ENCODE assay signal across 8 cellular contexts in the genomic region with DNA sequence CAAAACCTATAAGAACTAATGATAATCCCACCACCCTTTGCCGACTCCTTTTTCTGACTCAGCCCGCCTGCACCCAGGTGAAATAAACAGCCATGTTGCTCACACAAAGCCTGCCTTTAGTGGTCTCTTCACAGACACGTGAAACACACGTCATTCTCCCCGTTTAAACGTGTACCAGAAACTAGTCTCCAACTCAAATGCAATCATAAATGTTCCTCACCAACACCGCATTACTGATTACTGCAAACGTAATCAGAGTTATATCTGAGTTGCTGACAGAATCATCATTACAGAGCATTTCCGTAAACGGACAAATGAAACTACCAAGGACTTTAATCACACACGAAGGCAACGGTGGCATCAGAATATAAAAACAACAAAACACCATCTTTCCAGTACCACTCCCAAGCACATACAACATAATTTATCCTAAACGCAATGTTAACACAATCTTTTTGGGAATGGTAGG. TPM values are rescaled to one million over a fixed set of nuclear protein-coding genes. Genes with fewer than 3 reads are reported as not detected.
DNase-seq lines count a peak whose midpoint lies in the region; TF ChIP-seq lines count a peak whose summit lies in the region.

No MANE protein-coding gene starts in this region.

- CTCF ChIA-PET in PC-9 (lab: Charles Lee), result no interaction called here

- no peak overlapping the region for H2AFZ ChIP-seq in PC-9

- peaks cover 69% of the 10 kb centered on the region for H3K79me2 ChIP-seq in PC-9 (ENCODE audit: low read depth)

- POLR2A ChIA-PET in PC-9 (lab: Charles Lee; ENCODE audit: unreplicated experiment), result no interaction called here

- H3K27me3 ChIP-seq in PC-9 (ENCODE audit: insufficient read depth, low read depth) (no peaks in the 10 kb centered on the region), sigmoid colon (no peaks in the 10 kb centered on the region)

- WGBS in sigmoid colon, 2 donors, result 0% methylated on average over 13 of the region's 13 CpGs

- H3K9me2 ChIP-seq in PC-9 (ENCODE audit: insufficient read depth), result no peaks in the 10 kb centered on the region

- peaks cover 42% of the 10 kb centered on the region for H4K20me1 ChIP-seq in PC-9 (ENCODE audit: insufficient read depth)

- peak; percentile 61 for DNase-seq in SIG-M5 treated with dmso at 0.1 percent for 504 hours (lab: John Stamatoyannopoulos, UW; ENCODE audit: unreplicated experiment)
- DNase-seq in SIG-M5 (lab: John Stamatoyannopoulos, UW), result no peak
- DNase-seq in PC-9, result peak in 1 of 2 experiments; percentile 60
- peak; percentile 85 for DNase-seq in activated effector memory CD4-positive, alpha-beta T cell treated with anti-CD3 and anti-CD28 coated beads, Interleukin-2, amount 50 U/mL, for 16 hours
- DNase-seq in glomerular visceral epithelial cell (ENCODE audit: extremely low spot score), result peak; percentile 56
- DNase-seq in sigmoid colon, result no peak
- no peak for DNase-seq in epidermal melanocyte (ENCODE audit: insufficient read length, low spot score)
- DNase-seq in GM19238 (ENCODE audit: insufficient read length, low spot score), result no peak

- H3K9me3 ChIP-seq in PC-9 (ENCODE audit: insufficient read depth, low read depth) (no peaks in the 10 kb centered on the region), sigmoid colon (no peaks in the 10 kb centered on the region)

- H3K4me3 ChIP-seq in PC-9, result peak overlapping the region; percentile 87
- peak overlapping the region; percentile 90 to 100 (median 96) for H3K4me3 ChIP-seq in sigmoid colon

- H3K36me3 ChIP-seq in PC-9 (ENCODE audit: low read depth), result peaks cover 43% of the 10 kb centered on the region
- peaks cover 11 to 31% (median 19%) of the 10 kb centered on the region in 4 donors for H3K36me3 ChIP-seq in sigmoid colon

- TF ChIP-seq EP300 in sigmoid colon (IDR thresholded peaks at IDR 0.05), result peak in 1 of 4 donors; percentile 25

- H3K4me2 ChIP-seq in PC-9, result peak overlapping the region; percentile 91

- peak; percentile 41 to 49 for TF ChIP-seq POLR2A in sigmoid colon (IDR thresholded peaks at IDR 0.05)

- peaks cover 45% of the 10 kb centered on the region for H3F3A ChIP-seq in PC-9 (ENCODE audit: insufficient read depth, low read depth)

- peaks cover 17% of the 10 kb centered on the region for H3K4me1 ChIP-seq in PC-9 (replicated peaks; ENCODE audit: insufficient read depth)
- peaks cover 0 to 54% (median 44%) of the 10 kb centered on the region in 4 donors for H3K4me1 ChIP-seq in sigmoid colon

- H3K27ac ChIP-seq in PC-9, result peak overlapping the region; percentile 84
- peak overlapping the region; percentile 100 for H3K27ac ChIP-seq in sigmoid colon

- BruUV-seq in PC-9 (replicated peaks; lab: Mats Ljungman, UMichigan), result no TSS peak

- intact Hi-C loops in PC-9 (cut with micrococcal nuclease; ENCODE audit: unreplicated experiment) (no loop called here), sigmoid colon (cut with DNase I) (loop anchor here (5.0 to 10.0 kb wide), 3 partner anchors 100 to 782 kb away; a partner anchor contains a TSS)

- TF ChIP-seq CTCF in PC-9 (conservative IDR thresholded peaks at IDR 0.05) (no peak), sigmoid colon (IDR thresholded peaks at IDR 0.05) (no peak)

RNA-seq across cellular contexts. Expression of a gene that starts 1.9 kb away (rescaled TPM):
- total RNA-seq in PC-9 (2021), result 38.5 and 57.0 TPM in 2 replicates
- total RNA-seq in sigmoid colon, result 100 to 1,000 TPM; 150 to 229 (median 195) TPM
- polyA plus RNA-seq in sigmoid colon, result 10 to 100 TPM; 44.4 to 87.1 (median 76.1) TPM

RNA-seq across cellular contexts. Expression of a gene that starts 26.3 kb away (rescaled TPM):
- 41.0 and 49.0 TPM in 2 replicates for total RNA-seq in PC-9 (2021)
- 100 to 1,000 TPM in 1 of 4 donors, 10 to 100 TPM in 3; 11.8 to 116 (median 22.2) TPM for total RNA-seq in sigmoid colon
- polyA plus RNA-seq in sigmoid colon, result 10 to 100 TPM; 13.5 to 36.0 (median 30.3) TPM

RNA-seq across cellular contexts. Expression of a gene that starts 26.6 kb away (rescaled TPM):
- total RNA-seq in PC-9 (2021) (27.3 and 45.6 TPM in 2 replicates), sigmoid colon (10 to 100 TPM in 3 of 4 donors, 1 to 10 TPM in 1; 9.8 to 23.5 (median 15.9) TPM)
- 10 to 100 TPM; 24.6 to 30.7 (median 29.1) TPM for polyA plus RNA-seq in sigmoid colon

RNA-seq across cellular contexts. Expression of a gene that starts 50.9 kb away (rescaled TPM):
- total RNA-seq in PC-9 (2021), result 274 and 300 TPM in 2 replicates
- 100 to 1,000 TPM in 2 of 4 donors, 10 to 100 TPM in 2; 77.9 to 119 (median 100) TPM for total RNA-seq in sigmoid colon
- 100 to 1,000 TPM in 2 of 3 donors, 10 to 100 TPM in 1; 82.9 to 158 (median 111) TPM for polyA plus RNA-seq in sigmoid colon

Comparison
In these comparisons a context has a peak if more than half of its experiments do, and no peak if none do; other contexts are left out.
1. DNase-seq: peak in SIG-M5 treated with dmso at 0.1 percent for 504 hours (single experiment), activated effector memory CD4-positive, alpha-beta T cell treated with anti-CD3 and anti-CD28 coated beads, Interleukin-2, amount 50 U/mL, for 16 hours (single experiment) and glomerular visceral epithelial cell (single experiment); none in SIG-M5 (single experiment), sigmoid colon (single experiment), epidermal melanocyte (single experiment) and GM19238 (single experiment).